Comparison of ENCODE assay signal across 20 cellular contexts in genomic region chr2:18078206-18078605, GRCh38.
DNase-seq lines count a peak whose midpoint lies in the region; ATAC-seq and TF ChIP-seq lines count a peak whose summit lies in the region.
"Had no signal": no experiment of that assay in that cellular context is flagged by ENCODE, and none has a peak within 500 bp of the region (broad histone marks: within the 10 kb centered on the region; RNA-seq: fewer than 3 reads in every experiment).

No MANE protein-coding gene starts in this region.

- no peak overlapping the region for H3K4me3 ChIP-seq in DND-41 (ENCODE audit: low read depth in 1 of 2, low read length in 2 of 2)
- no peak overlapping the region for H3K4me3 ChIP-seq in RWPE2 (ENCODE audit: severe bottlenecking)
- H3K4me3 ChIP-seq in skeletal muscle satellite cell (ENCODE audit: low read length) = no peak overlapping the region
- H3K4me3 ChIP-seq: GM23338, HAP-1 had no signal

- TF ChIP-seq CTCF in DND-41 (IDR thresholded peaks at IDR 0.05; ENCODE audit: borderline replicate concordance, extremely low read depth, low read length, poor library complexity, severe bottlenecking) = no peak
- TF ChIP-seq CTCF in RWPE2 (IDR thresholded peaks at IDR 0.05; ENCODE audit: poor library complexity, severe bottlenecking) = no peak

- H3K27me3 ChIP-seq in DND-41 (ENCODE audit: insufficient read depth, low read length, poor library complexity) = no peaks in the 10 kb centered on the region
- no peaks in the 10 kb centered on the region for H3K27me3 ChIP-seq in RWPE2 (ENCODE audit: insufficient read depth, poor library complexity, severe bottlenecking)
- no peaks in the 10 kb centered on the region for H3K27me3 ChIP-seq in skeletal muscle satellite cell (ENCODE audit: control insufficient read depth, insufficient read depth, low read length)
- H3K27me3 ChIP-seq: BE2C had no signal

- no peak overlapping the region for H2AFZ ChIP-seq in DND-41 (ENCODE audit: low read depth, low read length)
- H2AFZ ChIP-seq: GM23338 had no signal

- no peak for DNase-seq in DND-41
- DNase-seq in RWPE2 (ENCODE audit: low spot score) = no peak
- DNase-seq in astrocyte of the hippocampus (ENCODE audit: low read depth, low spot score) = peak; percentile 2
- DNase-seq in caudate nucleus (lab: John Stamatoyannopoulos, UW) = no peak
- no peak for DNase-seq in NCI-H1105 (lab: John Stamatoyannopoulos, UW)
- DNase-seq: BE2C; CD4-positive, alpha-beta memory T cell; NCI-H1105 treated with DMSO at 0.1 percent for 48 hours; NCI-H2081; NCI-H2171 treated with DMSO at 0.1 percent for 48 hours; NCI-H524 treated with DMSO at 0.1 percent for 48 hours; RPMI8226; T-cell had no signal

- H3K36me3 ChIP-seq in DND-41 (ENCODE audit: insufficient read depth, low read length) (no peaks in the 10 kb centered on the region), RWPE2 (ENCODE audit: low read depth) (no peaks in the 10 kb centered on the region), skeletal muscle satellite cell (ENCODE audit: insufficient read depth, low read length) (no peaks in the 10 kb centered on the region)
- H3K36me3 ChIP-seq: BE2C, HAP-1 had no signal

- H3K4me2 ChIP-seq in DND-41 (ENCODE audit: insufficient read depth, low read length) (no peak overlapping the region), skeletal muscle satellite cell (ENCODE audit: low read length) (no peak overlapping the region)
- H3K4me2 ChIP-seq: GM23338, KMS-11 had no signal

- H3K4me1 ChIP-seq in DND-41 (ENCODE audit: insufficient read depth, low read length) (no peaks in the 10 kb centered on the region), RWPE2 (ENCODE audit: insufficient read depth, poor library complexity, severe bottlenecking) (peaks cover 7% of the 10 kb centered on the region), skeletal muscle satellite cell (ENCODE audit: control insufficient read depth, insufficient read depth, low read length) (peaks cover 16% of the 10 kb centered on the region)
- H3K4me1 ChIP-seq: BE2C had no signal

- H3K9ac ChIP-seq in DND-41 (ENCODE audit: low read depth, low read length) = no peak overlapping the region
- H3K9ac ChIP-seq in skeletal muscle satellite cell (ENCODE audit: low read depth, low read length) = peak overlapping the region; percentile 23
- H3K9ac ChIP-seq: KMS-11 had no signal

- H3K9me3 ChIP-seq in DND-41 (ENCODE audit: insufficient read depth, low read length, severe bottlenecking) (no peaks in the 10 kb centered on the region), RWPE2 (ENCODE audit: severe bottlenecking) (no peaks in the 10 kb centered on the region), skeletal muscle satellite cell (replicated peaks; ENCODE audit: low read length) (no peaks in the 10 kb centered on the region)
- H3K9me3 ChIP-seq: BE2C, HAP-1 had no signal

- no peaks in the 10 kb centered on the region for H4K20me1 ChIP-seq in DND-41 (ENCODE audit: insufficient read depth, low read length)

- peak; percentile 29; the same call in 1 of the 3 replicates for ATAC-seq in DND-41 (ENCODE audit: insufficient read depth, low read depth)
- no peak for ATAC-seq in RWPE2 (ENCODE audit: low read depth)
- no peak for ATAC-seq in HG03196 (IDR thresholded peaks at IDR 0.05; ENCODE audit: unreplicated experiment)
- ATAC-seq: GM23338, PC-3, SK-N-SH treated with all-trans-retinoic acid at 6 μM for 48 hours had no signal

- H3K79me2 ChIP-seq in DND-41 (ENCODE audit: insufficient read depth, low read length) = no peaks in the 10 kb centered on the region

- H3K27ac ChIP-seq in DND-41 (ENCODE audit: low read length) (no peak overlapping the region), RWPE2 (ENCODE audit: poor library complexity, severe bottlenecking) (peak overlapping the region; percentile 41), caudate nucleus (ENCODE audit: low read depth, low read length) (no peak overlapping the region)
- H3K27ac ChIP-seq: KMS-11 had no signal
